In the genomic region with DNA sequence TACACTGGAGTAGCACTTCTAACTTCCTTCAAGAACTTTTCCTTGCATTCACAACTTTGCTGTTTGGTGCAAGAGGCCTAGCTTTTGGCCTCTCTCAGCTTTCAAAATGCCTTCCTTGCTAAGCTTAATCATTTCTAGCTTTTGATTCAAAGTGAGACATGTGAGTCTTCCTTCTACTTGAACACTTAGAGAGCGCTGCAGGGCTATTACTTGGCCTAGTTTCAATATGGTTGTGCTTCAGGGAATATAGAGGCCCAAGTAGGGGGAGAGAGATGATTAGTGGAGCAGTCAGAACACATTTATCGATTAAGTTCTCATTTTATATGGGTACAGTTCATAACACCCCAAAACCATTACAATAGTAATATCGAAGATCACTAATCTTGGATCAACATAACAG, we compare ENCODE assay signal across 13 cellular contexts.
A peak's percentile ranks its signal among the peaks of the same experiment; 100 is the strongest.
DNase-seq lines count a peak whose midpoint lies in the region; ATAC-seq and TF ChIP-seq lines count a peak whose summit lies in the region.
"Had no signal": no experiment of that assay in that cellular context is flagged by ENCODE, and none has a peak within 500 bp of the region (broad histone marks: within the 10 kb centered on the region; RNA-seq: fewer than 3 reads in every experiment).

No MANE protein-coding gene starts in this region.

- H3K27me3 Mint-ChIP-seq in stimulated activated naive CD8-positive, alpha-beta T cell treated with anti-CD3 and anti-CD28 coated beads, Interleukin-15, amount 100 ng/mL, for 72 hours, result no peaks in the 10 kb centered on the region
- H3K27me3 Mint-ChIP-seq: memory B cell had no signal

- H3K4me3 Mint-ChIP-seq in stimulated activated naive CD8-positive, alpha-beta T cell treated with anti-CD3 and anti-CD28 coated beads, Interleukin-15, amount 100 ng/mL, for 72 hours, result no peak overlapping the region
- H3K4me3 Mint-ChIP-seq: memory B cell had no signal

- no peaks in the 10 kb centered on the region for H3K9me3 Mint-ChIP-seq in stimulated activated naive CD8-positive, alpha-beta T cell treated with anti-CD3 and anti-CD28 coated beads, Interleukin-15, amount 100 ng/mL, for 72 hours
- H3K9me3 Mint-ChIP-seq: memory B cell had no signal

- ATAC-seq in GM21447 (IDR thresholded peaks at IDR 0.05; ENCODE audit: unreplicated experiment) (peak; percentile 77), HG03439 (IDR thresholded peaks at IDR 0.05; ENCODE audit: unreplicated experiment) (peak; percentile 58), SK-N-SH treated with all-trans-retinoic acid at 6 μM for 48 hours (no peak)
- ATAC-seq in stimulated activated naive CD8-positive, alpha-beta T cell treated with anti-CD3 and anti-CD28 coated beads, Interleukin-15, amount 100 ng/mL, for 72 hours, result peak; percentile 60

- peaks cover 9% of the 10 kb centered on the region for H3K4me1 Mint-ChIP-seq in stimulated activated naive CD8-positive, alpha-beta T cell treated with anti-CD3 and anti-CD28 coated beads, Interleukin-15, amount 100 ng/mL, for 72 hours

- peak overlapping the region in 1 of 2 donors; percentile 26 for H3K27ac Mint-ChIP-seq in stimulated activated naive CD8-positive, alpha-beta T cell treated with anti-CD3 and anti-CD28 coated beads, Interleukin-15, amount 100 ng/mL, for 72 hours
- H3K27ac Mint-ChIP-seq: memory B cell had no signal

- intact Hi-C loops in head of caudate nucleus (cut with DNase I), result no loop called here

- peak; percentile 18 for DNase-seq in stimulated activated CD4-positive, alpha-beta T cell treated with anti-CD3 and anti-CD28 coated beads, Interleukin-15, amount 100 ng/mL, for 24 hours
- no peak for DNase-seq in stimulated activated CD4-positive, alpha-beta T cell treated with anti-CD3 and anti-CD28 coated beads, Interleukin-4, amount 100 ng/mL, for 1 hour
- no peak for DNase-seq in stimulated activated naive CD8-positive, alpha-beta T cell treated with anti-CD3 and anti-CD28 coated beads, Interleukin-15, amount 100 ng/mL, for 72 hours
- no peak for DNase-seq in head of caudate nucleus
- no peak for DNase-seq in NCI-H2081 (lab: John Stamatoyannopoulos, UW)
- DNase-seq: Karpas-422, NCI-H1436, SJCRH30, substantia nigra had no signal

TF ChIP-seq in SK-N-SH treated with all-trans-retinoic acid at 6 μM for 48 hours, 23 proteins besides CTCF, POLR2A, EP300 and RAD21:
- no peak for TF ChIP-seq CSDC2 (CRISPR knock-in tag; IDR thresholded peaks at IDR 0.05)
- no peak for TF ChIP-seq ZC3H10 (CRISPR knock-in tag; IDR thresholded peaks at IDR 0.05)
- TF ChIP-seq OSR1 (CRISPR knock-in tag; IDR thresholded peaks at IDR 0.05), result no peak
- TF ChIP-seq PPARA (CRISPR knock-in tag; IDR thresholded peaks at IDR 0.05; ENCODE audit: borderline replicate concordance), result no peak
- no peak for TF ChIP-seq ARNTL (CRISPR knock-in tag; IDR thresholded peaks at IDR 0.05; ENCODE audit: borderline replicate concordance, low read depth)
- no peak for TF ChIP-seq CREB5 (CRISPR knock-in tag; IDR thresholded peaks at IDR 0.05; ENCODE audit: low read depth)
- no peak for TF ChIP-seq ZNF70 (CRISPR knock-in tag; IDR thresholded peaks at IDR 0.05)
- no peak for TF ChIP-seq BACH2 (CRISPR knock-in tag; IDR thresholded peaks at IDR 0.05; ENCODE audit: borderline replicate concordance)
- no peak for TF ChIP-seq TOX (CRISPR knock-in tag; IDR thresholded peaks at IDR 0.05; ENCODE audit: borderline replicate concordance)
- no peak for TF ChIP-seq ZNF565 (CRISPR knock-in tag; conservative IDR thresholded peaks at IDR 0.05; ENCODE audit: low read depth)
- no peak for TF ChIP-seq ZNF8 (CRISPR knock-in tag; IDR thresholded peaks at IDR 0.05)
- TF ChIP-seq GLIS3 (CRISPR knock-in tag; IDR thresholded peaks at IDR 0.05), result no peak
- TF ChIP-seq RARB (CRISPR knock-in tag; IDR thresholded peaks at IDR 0.05), result no peak
TF ChIP-seq in SK-N-SH treated with all-trans-retinoic acid at 6 μM for 48 hours: peak in this region for 0.
